Comparison of ENCODE assay signal across 21 cellular contexts in genomic region chr19:6090634-6091033, GRCh38. TPM values are rescaled to one million over a fixed set of nuclear protein-coding genes. Genes with fewer than 3 reads are reported as not detected.
DNase-seq lines count a peak whose midpoint lies in the region; ATAC-seq, FAIRE-seq and TF ChIP-seq lines count a peak whose summit lies in the region.
"Had no signal": no experiment of that assay in that cellular context is flagged by ENCODE, and none has a peak within 500 bp of the region (broad histone marks: within the 10 kb centered on the region; RNA-seq: fewer than 3 reads in every experiment).

No MANE protein-coding gene starts in this region.

- no peak for TF ChIP-seq POLR2A in K562 (conservative IDR thresholded peaks at IDR 0.05)
- TF ChIP-seq POLR2A in suprapubic skin (IDR thresholded peaks at IDR 0.05), result no peak
- TF ChIP-seq POLR2A in thyroid gland (IDR thresholded peaks at IDR 0.05), result no peak

- H4K20me1 ChIP-seq in K562 (replicated peaks; ENCODE audit: control insufficient read depth, insufficient read depth, low read length) (no peaks in the 10 kb centered on the region), hepatocyte (ENCODE audit: insufficient read depth, poor library complexity, severe bottlenecking) (no peaks in the 10 kb centered on the region)

- H3K9me2 ChIP-seq in hepatocyte (replicated peaks; ENCODE audit: insufficient read depth), result no peaks in the 10 kb centered on the region

- POLR2A ChIA-PET in HEK293 (lab: Yijun Ruan, JAX), result interaction anchor here (0.5 kb wide), 1 partner anchor 19 kb away, joined by 3 read pairs; no protein-coding TSS in a partner anchor
- POLR2A ChIA-PET in K562 (lab: Yijun Ruan, JAX), result interaction anchor here (0.6 to 0.8 kb wide), 2 partner anchors 10 to 123 kb away, joined by 3 to 4 read pairs; no protein-coding TSS in a partner anchor

- H3K4me2 ChIP-seq in K562 (ENCODE audit: insufficient read depth, low read length) (no peak overlapping the region), hepatocyte (no peak overlapping the region)

- H2AFZ ChIP-seq in K562 (ENCODE audit: low read depth, low read length) (no peak overlapping the region), hepatocyte (no peak overlapping the region)

- no peak for TF ChIP-seq CTCF in HEK293 (tag by site-specific recombination; IDR thresholded peaks at IDR 0.05)
- no peak for TF ChIP-seq CTCF in K562 (IDR thresholded peaks at IDR 0.05 in 2 of 3, conservative IDR thresholded peaks at IDR 0.05 in 1 of 3; ENCODE audit: insufficient read depth in 2 of 3, low read depth in 1 of 3, low read length in 3 of 3)
- TF ChIP-seq CTCF in hepatocyte (IDR thresholded peaks at IDR 0.05; ENCODE audit: poor library complexity), result no peak
- TF ChIP-seq CTCF in suprapubic skin (IDR thresholded peaks at IDR 0.05), result no peak
- TF ChIP-seq CTCF in thyroid gland (IDR thresholded peaks at IDR 0.05), result no peak

- no peak overlapping the region for H3K4me3 ChIP-seq in HEK293 (ENCODE audit: low read depth, low read length)
- H3K4me3 ChIP-seq in K562, result no peak overlapping the region
- no peak overlapping the region for H3K4me3 ChIP-seq in hepatocyte
- H3K4me3 ChIP-seq in suprapubic skin, result no peak overlapping the region
- no peak overlapping the region for H3K4me3 ChIP-seq in thyroid gland (replicated peaks in 1 of 3)
- H3K4me3 ChIP-seq: A549, GM12878 had no signal

- H3K79me2 ChIP-seq in K562 (ENCODE audit: control insufficient read depth, insufficient read depth, low read length), result peaks cover 39% of the 10 kb centered on the region
- H3K79me2 ChIP-seq in hepatocyte, result no peaks in the 10 kb centered on the region

- DNase-seq in K562 (ENCODE audit: extremely low read depth in 1 of 4, low spot score in 3 of 4) (no peak), hepatocyte (ENCODE audit: low spot score) (no peak), suprapubic skin (ENCODE audit: low spot score in 2 of 2) (no peak), dedifferentiated amniotic fluid mesenchymal stem cell (ENCODE audit: extremely low spot score) (no peak), hypothalamus (lab: John Stamatoyannopoulos, UW) (no peak), ACHN (no peak), thyroid gland (no peak)
- DNase-seq: CD4-positive, CD25-positive, alpha-beta regulatory T cell; HCEC 1CT; KBM-7; NCI-H1048; NCI-H2107; NCI-H226; NCI-H526 had no signal

- no peaks in the 10 kb centered on the region for H3K9me1 ChIP-seq in K562 (ENCODE audit: control insufficient read depth, insufficient read depth, low read length)

- no peak for ATAC-seq in K562
- ATAC-seq: A549, GM12878 had no signal

- H3K27me3 ChIP-seq in K562 (ENCODE audit: control insufficient read depth in 2 of 2, insufficient read depth in 2 of 2, low read length in 2 of 2), result no peaks in the 10 kb centered on the region
- no peaks in the 10 kb centered on the region for H3K27me3 ChIP-seq in hepatocyte
- no peaks in the 10 kb centered on the region for H3K27me3 ChIP-seq in suprapubic skin
- H3K27me3 ChIP-seq in thyroid gland, result no peaks in the 10 kb centered on the region

- no TSS peak for BruUV-seq in K562 (replicated peaks; lab: Mats Ljungman, UMichigan)

- no peak for FAIRE-seq in K562 (lab: Jason Lieb, UNC)
- FAIRE-seq: A549, GM12878, GM18507 had no signal

- no peak for TF ChIP-seq EP300 in K562 (IDR thresholded peaks at IDR 0.05; ENCODE audit: low read length)
- no peak for TF ChIP-seq EP300 in suprapubic skin (IDR thresholded peaks at IDR 0.05)

- H3K4me1 ChIP-seq in HEK293 (ENCODE audit: control insufficient read depth, insufficient read depth, low read length) (peaks cover 12% of the 10 kb centered on the region), K562 (replicated peaks in 1 of 2; ENCODE audit: control insufficient read depth in 2 of 2, insufficient read depth in 2 of 2, low read length in 2 of 2) (peaks cover 23 to 40% of the 10 kb centered on the region in 2 experiments), hepatocyte (ENCODE audit: insufficient read depth) (peaks cover 35% of the 10 kb centered on the region), suprapubic skin (peaks cover 66% of the 10 kb centered on the region), thyroid gland (peaks cover 21 to 40% of the 10 kb centered on the region in 2 donors)

- no peak for TF ChIP-seq RAD21 in K562 (CRISPR knock-in tag; conservative IDR thresholded peaks at IDR 0.05 in 1 of 2, IDR thresholded peaks at IDR 0.05 in 1 of 2)

- CTCF ChIA-PET in HEK293 (lab: Yijun Ruan, JAX) (interaction anchor here (0.7 to 1.0 kb wide), 2 partner anchors 42 to 1477 kb away, joined by 3 read pairs; no protein-coding TSS in a partner anchor), K562 (lab: Yijun Ruan, JAX; ENCODE audit: low intra/inter-chr PET ratio) (no interaction called here)

- no peak overlapping the region for H3K9ac ChIP-seq in K562 (ENCODE audit: insufficient read depth in 1 of 2, low read depth in 2 of 2, low read length in 2 of 2)

- H3K9me3 ChIP-seq in HEK293 (ENCODE audit: control insufficient read depth, insufficient read depth, low read depth, low read length) (no peaks in the 10 kb centered on the region), K562 (replicated peaks; ENCODE audit: control insufficient read depth, insufficient read depth, low read depth, low read length) (no peaks in the 10 kb centered on the region), hepatocyte (ENCODE audit: low read depth) (no peaks in the 10 kb centered on the region), suprapubic skin (no peaks in the 10 kb centered on the region), thyroid gland (no peaks in the 10 kb centered on the region)
- H3K9me3 ChIP-seq: A549 had no signal

- 94% methylated on average over 3 of the region's 3 CpGs for WGBS in K562 (ENCODE audit: insufficient coverage, low coverage, missing lambda C conversion rate)
- WGBS in hepatocyte (ENCODE audit: low lambda C conversion rate, missing lambda C conversion rate), result 97% methylated on average over 3 of the region's 3 CpGs
- 92% methylated on average over 3 of the region's 3 CpGs for WGBS in suprapubic skin
- 96 to 97% methylated on average over 3 of the region's 3 CpGs for WGBS in thyroid gland, 2 donors

- H3K36me3 ChIP-seq in HEK293 (ENCODE audit: control insufficient read depth in 2 of 2, insufficient read depth in 1 of 2, low read length in 2 of 2) (no peaks in the 10 kb centered on the region), K562 (ENCODE audit: control insufficient read depth, insufficient read depth, low read length) (no peaks in the 10 kb centered on the region), hepatocyte (replicated peaks; ENCODE audit: insufficient read depth, low read depth) (no peaks in the 10 kb centered on the region), suprapubic skin (no peaks in the 10 kb centered on the region), thyroid gland (no peaks in the 10 kb centered on the region)

- in situ Hi-C loops in K562 (cut with MboI) (no loop called here), ACHN (cut with HindIII; ENCODE audit: low pct_ligation_motif_present, low pct_unique_long_range_greater_than_20kb, low sequenced_read_pairs) (no loop called here)

- H3K27ac ChIP-seq in HEK293 (ENCODE audit: extremely low read depth, low read depth, low read length) (no peak overlapping the region), K562 (ENCODE audit: extremely low read depth, low read depth, low read length) (no peak overlapping the region), hepatocyte (peak overlapping the region; percentile 93), suprapubic skin (peak overlapping the region; percentile 93), thyroid gland (no peak overlapping the region)

- intact Hi-C loops in K562 (cut with micrococcal nuclease) (no loop called here), thyroid gland (cut with DNase I) (no loop called here)

RNA-seq across cellular contexts. Expression of gene RFX2, which starts 19.7 kb away (rescaled TPM):
- total RNA-seq in K562 (2011; cell fraction: chromatin; rRNA removed; ENCODE audit: low replicate concordance), result 29.2 and 31.8 TPM in 2 replicates
- total RNA-seq in K562 (2011; cell fraction: nucleolus; rRNA removed), result 18.3 and 22.4 TPM in 2 replicates
- total RNA-seq in K562 (2011; cell fraction: nucleoplasm; rRNA removed), result 18.6 and 20.1 TPM in 2 replicates
- total RNA-seq in K562 (2014; rRNA removed) (18.7 and 24.0 TPM in 2 replicates), K562 (2014; rRNA removed; fragmentation: Illumina TruSeq; extraction: Trizol) (4.4 and 5.3 TPM in 2 replicates), K562 (2015; rRNA removed; fragmentation: Illumina TruSeq; extraction: Trizol) (7.4 and 7.6 TPM in 2 replicates), K562 (2021) (18.3 and 18.9 TPM in 2 replicates), hepatocyte (2.3 and 4.0 TPM in 2 replicates), suprapubic skin (10 to 100 TPM; 28.8 to 62.0 (median 43.5) TPM), thyroid gland (10 to 100 TPM in 1 of 4 donors, 1 to 10 TPM in 3; 4.1 to 10.6 (median 7.7) TPM)
- polyA plus RNA-seq in K562 (2011; rRNA removed) (8.7 and 9.8 TPM in 2 replicates), K562 (2014; fragmentation: Illumina TruSeq; extraction: Trizol) (9.4 and 11.3 TPM in 2 replicates), K562 (2014; fragmentation: Nextera tagmentation; extraction: Ambion mirVana) (1 to 10 TPM; 3.6 to 4.4 TPM), K562 (2014; rRNA removed) (11.1 and 11.4 TPM in 2 replicates), hepatocyte (4.2 and 4.9 TPM in 2 replicates)
- 14.8 and 32.1 TPM in 2 replicates for polyA plus RNA-seq in K562 (2011; cell fraction: cytosol; rRNA removed)
- polyA plus RNA-seq in K562 (2011; cell fraction: nucleus; rRNA removed), result 20.8 and 44.3 TPM in 2 replicates
- 10.9 and 12.9 TPM in 2 replicates for polyA plus RNA-seq in K562 (2012)
- 8.9 and 11.7 TPM in 2 replicates for polyA minus RNA-seq in K562 (2011; rRNA and poly(A)+ RNA removed)
- polyA minus RNA-seq in K562 (2011; cell fraction: cytosol; rRNA and poly(A)+ RNA removed), result 10.7 and 12.8 TPM in 2 replicates
- 9.2 and 11.2 TPM in 2 replicates for polyA minus RNA-seq in K562 (2011; cell fraction: nucleus; rRNA and poly(A)+ RNA removed)

RNA-seq across cellular contexts. Expression of gene ACSBG2, which starts 44.8 kb away (rescaled TPM):
- total RNA-seq in K562 (2011; cell fraction: chromatin; rRNA removed; ENCODE audit: low replicate concordance), result not detected in 2 replicates
- total RNA-seq in K562 (2011; cell fraction: nucleolus; rRNA removed), result not detected in 2 replicates
- not detected in 2 replicates for total RNA-seq in K562 (2011; cell fraction: nucleoplasm; rRNA removed)
- total RNA-seq in K562 (2014; rRNA removed) (not detected in 2 replicates), K562 (2014; rRNA removed; fragmentation: Illumina TruSeq; extraction: Trizol) (0.07 TPM in 1 of 2 replicates, not detected in the other), K562 (2015; rRNA removed; fragmentation: Illumina TruSeq; extraction: Trizol) (0.11 TPM in 1 of 2 replicates, not detected in the other), K562 (2021) (0.11 TPM in 1 of 2 replicates, not detected in the other), hepatocyte (not detected in 2 replicates), suprapubic skin (not detected), thyroid gland (1 to 10 TPM in 1 of 4 donors, under 1 TPM in 1, not detected in 2; 0.22 to 2.4 TPM)
- polyA plus RNA-seq in K562 (2011; rRNA removed) (not detected in 2 replicates), K562 (2014; fragmentation: Illumina TruSeq; extraction: Trizol) (not detected in 2 replicates), K562 (2014; fragmentation: Nextera tagmentation; extraction: Ambion mirVana) (under 1 TPM in 1 of 2 experiments, not detected in 1; 0.11 TPM), K562 (2014; rRNA removed) (0.08 TPM in 1 of 2 replicates, not detected in the other), hepatocyte (not detected in 2 replicates)
- polyA plus RNA-seq in K562 (2011; cell fraction: cytosol; rRNA removed), result not detected in 2 replicates
- polyA plus RNA-seq in K562 (2011; cell fraction: nucleus; rRNA removed), result 0.10 TPM in 1 of 2 replicates, not detected in the other
- 0.17 and 0.44 TPM in 2 replicates for polyA plus RNA-seq in K562 (2012)
- polyA minus RNA-seq in K562 (2011; rRNA and poly(A)+ RNA removed), result 0.14 and 0.51 TPM in 2 replicates
- not detected in 2 replicates for polyA minus RNA-seq in K562 (2011; cell fraction: cytosol; rRNA and poly(A)+ RNA removed)
- not detected in 2 replicates for polyA minus RNA-seq in K562 (2011; cell fraction: nucleus; rRNA and poly(A)+ RNA removed)
- total RNA-seq: CD4-positive, CD25-positive, alpha-beta regulatory T cell; G401; OCI-LY7; RPMI7951 had no signal
- polyA plus RNA-seq: A549; CD4-positive, CD25-positive, alpha-beta regulatory T cell had no signal

Comparison
In these comparisons a context has a peak if more than half of its experiments do, and no peak if none do; other contexts are left out.
1. H3K27ac ChIP-seq: peak in hepatocyte (single experiment) and suprapubic skin (single experiment); none in HEK293 (single experiment), K562 (single experiment) and thyroid gland (0 of 3).
2. Of the 44 proteins assayed by ChIP-seq in both K562 and HEK293: peak only in K562: none; only in HEK293: none; in both: ZNF146; in neither: 43.